In the genomic region with DNA sequence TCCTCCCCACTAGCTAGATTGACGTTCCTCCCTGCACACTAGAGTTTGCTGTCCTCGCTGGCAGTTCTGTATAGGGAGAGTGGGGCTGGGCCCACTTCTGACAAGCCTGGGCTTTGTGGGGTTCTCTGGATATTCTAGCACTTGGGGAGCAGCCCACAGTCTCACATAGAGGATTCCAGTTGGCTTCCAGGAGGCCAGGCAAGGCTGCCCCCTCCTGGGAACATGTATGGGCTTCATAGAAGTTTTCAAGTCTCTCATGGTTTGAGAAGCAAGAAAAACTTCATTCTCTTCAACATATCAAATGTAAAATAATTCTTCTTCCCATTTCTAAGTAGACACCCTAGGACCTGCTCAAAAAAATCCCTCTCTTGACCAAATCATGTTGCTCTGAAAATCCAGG, we compare ENCODE assay signal across 1 cellular context.
TF ChIP-seq lines count a peak whose summit lies in the region.

No MANE protein-coding gene starts in this region.

TF ChIP-seq in GM23338, 12 proteins besides CTCF, POLR2A, EP300 and RAD21 (continued from another document):
- TF ChIP-seq, protein P1, sequence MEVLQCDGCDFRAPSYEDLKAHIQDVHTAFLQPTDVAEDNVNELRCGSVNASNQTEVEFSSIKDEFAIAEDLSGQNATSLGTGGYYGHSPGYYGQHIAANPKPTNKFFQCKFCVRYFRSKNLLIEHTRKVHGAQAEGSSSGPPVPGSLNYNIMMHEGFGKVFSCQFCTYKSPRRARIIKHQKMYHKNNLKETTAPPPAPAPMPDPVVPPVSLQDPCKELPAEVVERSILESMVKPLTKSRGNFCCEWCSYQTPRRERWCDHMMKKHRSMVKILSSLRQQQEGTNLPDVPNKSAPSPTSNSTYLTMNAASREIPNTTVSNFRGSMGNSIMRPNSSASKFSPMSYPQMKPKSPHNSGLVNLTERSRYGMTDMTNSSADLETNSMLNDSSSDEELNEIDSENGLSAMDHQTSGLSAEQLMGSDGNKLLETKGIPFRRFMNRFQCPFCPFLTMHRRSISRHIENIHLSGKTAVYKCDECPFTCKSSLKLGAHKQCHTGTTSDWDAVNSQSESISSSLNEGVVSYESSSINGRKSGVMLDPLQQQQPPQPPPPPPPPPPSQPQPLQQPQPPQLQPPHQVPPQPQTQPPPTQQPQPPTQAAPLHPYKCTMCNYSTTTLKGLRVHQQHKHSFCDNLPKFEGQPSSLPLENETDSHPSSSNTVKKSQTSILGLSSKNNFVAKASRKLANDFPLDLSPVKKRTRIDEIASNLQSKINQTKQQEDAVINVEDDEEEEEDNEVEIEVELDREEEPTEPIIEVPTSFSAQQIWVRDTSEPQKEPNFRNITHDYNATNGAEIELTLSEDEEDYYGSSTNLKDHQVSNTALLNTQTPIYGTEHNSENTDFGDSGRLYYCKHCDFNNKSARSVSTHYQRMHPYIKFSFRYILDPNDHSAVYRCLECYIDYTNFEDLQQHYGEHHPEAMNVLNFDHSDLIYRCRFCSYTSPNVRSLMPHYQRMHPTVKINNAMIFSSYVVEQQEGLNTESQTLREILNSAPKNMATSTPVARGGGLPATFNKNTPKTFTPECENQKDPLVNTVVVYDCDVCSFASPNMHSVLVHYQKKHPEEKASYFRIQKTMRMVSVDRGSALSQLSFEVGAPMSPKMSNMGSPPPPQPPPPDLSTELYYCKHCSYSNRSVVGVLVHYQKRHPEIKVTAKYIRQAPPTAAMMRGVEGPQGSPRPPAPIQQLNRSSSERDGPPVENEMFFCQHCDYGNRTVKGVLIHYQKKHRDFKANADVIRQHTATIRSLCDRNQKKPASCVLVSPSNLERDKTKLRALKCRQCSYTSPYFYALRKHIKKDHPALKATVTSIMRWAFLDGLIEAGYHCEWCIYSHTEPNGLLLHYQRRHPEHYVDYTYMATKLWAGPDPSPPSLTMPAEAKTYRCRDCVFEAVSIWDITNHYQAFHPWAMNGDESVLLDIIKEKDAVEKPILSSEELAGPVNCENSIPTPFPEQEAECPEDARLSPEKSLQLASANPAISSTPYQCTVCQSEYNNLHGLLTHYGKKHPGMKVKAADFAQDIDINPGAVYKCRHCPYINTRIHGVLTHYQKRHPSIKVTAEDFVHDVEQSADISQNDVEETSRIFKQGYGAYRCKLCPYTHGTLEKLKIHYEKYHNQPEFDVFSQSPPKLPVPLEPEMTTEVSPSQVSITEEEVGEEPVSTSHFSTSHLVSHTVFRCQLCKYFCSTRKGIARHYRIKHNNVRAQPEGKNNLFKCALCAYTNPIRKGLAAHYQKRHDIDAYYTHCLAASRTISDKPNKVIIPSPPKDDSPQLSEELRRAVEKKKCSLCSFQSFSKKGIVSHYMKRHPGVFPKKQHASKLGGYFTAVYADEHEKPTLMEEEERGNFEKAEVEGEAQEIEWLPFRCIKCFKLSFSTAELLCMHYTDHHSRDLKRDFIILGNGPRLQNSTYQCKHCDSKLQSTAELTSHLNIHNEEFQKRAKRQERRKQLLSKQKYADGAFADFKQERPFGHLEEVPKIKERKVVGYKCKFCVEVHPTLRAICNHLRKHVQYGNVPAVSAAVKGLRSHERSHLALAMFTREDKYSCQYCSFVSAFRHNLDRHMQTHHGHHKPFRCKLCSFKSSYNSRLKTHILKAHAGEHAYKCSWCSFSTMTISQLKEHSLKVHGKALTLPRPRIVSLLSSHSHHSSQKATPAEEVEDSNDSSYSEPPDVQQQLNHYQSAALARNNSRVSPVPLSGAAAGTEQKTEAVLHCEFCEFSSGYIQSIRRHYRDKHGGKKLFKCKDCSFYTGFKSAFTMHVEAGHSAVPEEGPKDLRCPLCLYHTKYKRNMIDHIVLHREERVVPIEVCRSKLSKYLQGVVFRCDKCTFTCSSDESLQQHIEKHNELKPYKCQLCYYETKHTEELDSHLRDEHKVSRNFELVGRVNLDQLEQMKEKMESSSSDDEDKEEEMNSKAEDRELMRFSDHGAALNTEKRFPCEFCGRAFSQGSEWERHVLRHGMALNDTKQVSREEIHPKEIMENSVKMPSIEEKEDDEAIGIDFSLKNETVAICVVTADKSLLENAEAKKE (CRISPR knock-in tag; IDR thresholded peaks at IDR 0.05): no peak
- no peak for TF ChIP-seq NANOG (IDR thresholded peaks at IDR 0.05; ENCODE audit: borderline replicate concordance)
